ENCODE assay signal across 1 cellular context in genomic region chr4:2817701-2818350, GRCh38.
TF ChIP-seq lines count a peak whose summit lies in the region.

No MANE protein-coding gene starts in this region.

TF ChIP-seq in K562, 482 proteins besides CTCF, POLR2A, EP300 and RAD21 (continued from another document):
- TF ChIP-seq XRCC4 (IDR thresholded peaks at IDR 0.05; ENCODE audit: extremely low read depth, insufficient read depth, insufficient read length) (no peak), MAZ (CRISPR knock-in tag; conservative IDR thresholded peaks at IDR 0.05 in 1 of 2, IDR thresholded peaks at IDR 0.05 in 1 of 2) (no peak), CBFA2T3 (IDR thresholded peaks at IDR 0.05) (no peak), POLR2AphosphoS2 (IDR thresholded peaks at IDR 0.05; ENCODE audit: low read length) (no peak)
TF ChIP-seq in K562: peak in this region for 2.
